Comparison of ENCODE assay signal across 9 cellular contexts in the genomic region with DNA sequence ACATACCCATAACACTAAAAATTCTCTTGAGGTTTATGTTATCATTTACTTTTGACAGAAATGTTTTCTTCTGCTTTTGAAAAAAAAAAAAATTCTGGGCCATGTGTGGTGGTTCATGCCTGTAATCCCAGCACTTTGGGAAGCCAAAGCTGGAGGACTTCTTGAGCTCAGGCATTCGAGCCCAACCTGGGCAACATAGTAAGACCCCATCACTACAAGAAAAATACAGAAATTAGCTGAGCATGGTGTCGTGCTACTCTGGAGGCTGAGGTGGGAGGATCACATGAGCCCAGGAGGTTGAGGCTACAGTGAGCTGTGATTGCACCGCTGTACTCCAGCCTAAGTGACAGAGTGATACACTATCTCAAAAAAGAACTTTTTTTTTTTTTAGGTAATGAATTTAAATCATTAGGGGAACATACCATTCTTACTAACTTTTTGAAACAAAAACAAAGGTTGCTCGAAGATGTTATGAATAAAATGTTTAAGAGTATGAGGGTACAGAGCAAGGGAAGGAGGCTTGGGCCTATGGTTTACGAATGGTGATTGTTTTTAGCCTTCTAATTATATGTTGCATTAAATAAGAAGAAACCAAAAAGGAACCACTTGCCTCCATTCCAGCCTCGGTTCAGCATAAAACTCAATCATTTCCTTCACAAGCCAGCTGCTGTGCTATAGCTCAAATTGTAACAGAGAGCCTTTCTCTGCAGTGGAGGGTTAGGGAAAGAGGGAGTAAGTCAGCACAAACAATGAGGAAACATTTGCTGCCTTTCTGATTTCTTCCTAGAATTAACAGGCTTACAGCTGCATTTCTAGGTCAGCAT.
DNase-seq lines count a peak whose midpoint lies in the region; ATAC-seq lines count a peak whose summit lies in the region.
"Had no signal": no experiment of that assay in that cellular context is flagged by ENCODE, and none has a peak within 500 bp of the region (broad histone marks: within the 10 kb centered on the region; RNA-seq: fewer than 3 reads in every experiment).

No MANE protein-coding gene starts in this region.

- H3K27ac ChIP-seq in temporal lobe (ENCODE audit: low read depth, low read length), result peak overlapping the region; percentile 96

- no peak for ATAC-seq in GM19395 (IDR thresholded peaks at IDR 0.05; ENCODE audit: unreplicated experiment)

- DNase-seq in NCI-H1694 treated with DMSO at 0.1 percent for 48 hours (lab: John Stamatoyannopoulos, UW) (peak; percentile 50), dermis blood vessel endothelial cell (peak; percentile 64), medulla oblongata (ENCODE audit: extremely low spot score) (peak; percentile 92), NCI-H2081 treated with DMSO at 0.1 percent for 48 hours (lab: John Stamatoyannopoulos, UW) (no peak), NCI-H82 (lab: John Stamatoyannopoulos, UW) (no peak), SKM-1 treated with dmso at 0.1 percent for 144 hours (lab: John Stamatoyannopoulos, UW; ENCODE audit: unreplicated experiment) (no peak)
- DNase-seq: NCI-H2081 had no signal

Comparison
In these comparisons a context has a peak if more than half of its experiments do, and no peak if none do; other contexts are left out.
1. DNase-seq: peak in NCI-H1694 treated with DMSO at 0.1 percent for 48 hours (single experiment), dermis blood vessel endothelial cell (single experiment) and medulla oblongata (single experiment); none in NCI-H2081 treated with DMSO at 0.1 percent for 48 hours (single experiment), NCI-H82 (single experiment) and SKM-1 treated with dmso at 0.1 percent for 144 hours (single experiment).